Comparison of ENCODE assay signal across 8 cellular contexts in genomic region chr15:89129123-89129815, GRCh38. TPM values are rescaled to one million over a fixed set of nuclear protein-coding genes. Genes with fewer than 3 reads are reported as not detected.
DNase-seq lines count a peak whose midpoint lies in the region; ATAC-seq and TF ChIP-seq lines count a peak whose summit lies in the region.

No MANE protein-coding gene starts in this region.

- WGBS in GM23248 (ENCODE audit: low coverage in 1 of 2, low lambda C conversion rate in 2 of 2, missing lambda C conversion rate in 2 of 2), 2 experiments: 54 to 71% methylated on average over 3 of the region's 3 CpGs
- 69% methylated on average over 3 of the region's 3 CpGs for WGBS in right cardiac atrium

- H3K9me3 ChIP-seq in GM23248 (ENCODE audit: low read depth): no peaks in the 10 kb centered on the region
- no peaks in the 10 kb centered on the region for H3K9me3 ChIP-seq in Peyer's patch
- no peaks in the 10 kb centered on the region for H3K9me3 ChIP-seq in right cardiac atrium (ENCODE audit: control insufficient read depth, low read length)

- H4K20me1 ChIP-seq in GM23248 (ENCODE audit: insufficient read depth): no peaks in the 10 kb centered on the region

- H3F3A ChIP-seq in GM23248 (ENCODE audit: insufficient read depth): no peaks in the 10 kb centered on the region

- in situ Hi-C loops in GM23248 (cut with MboI): no loop called here

- TF ChIP-seq POLR2A in Peyer's patch (IDR thresholded peaks at IDR 0.05): no peak

- no peak overlapping the region for H3K9ac ChIP-seq in GM23248

- TF ChIP-seq CTCF in AG09319 (IDR thresholded peaks at IDR 0.05; ENCODE audit: low read depth, low read length) (peak; percentile 65), Peyer's patch (IDR thresholded peaks at IDR 0.05) (peak; percentile 33 to 82 (median 70))

- ATAC-seq in right cardiac atrium (no peak), HG03378 (IDR thresholded peaks at IDR 0.05; ENCODE audit: unreplicated experiment) (no peak)

- H3K4me2 ChIP-seq in GM23248 (ENCODE audit: unreplicated experiment): no peak overlapping the region

- DNase-seq in AG09319 (ENCODE audit: extremely low read depth, low read depth) (no peak), GM23248 (peak; percentile 55), Peyer's patch (peak; percentile 49 to 81 (median 74)), right cardiac atrium (peak in 2 of 3 donors; percentile 61 to 76), DMS153 treated with DMSO at 0.1 percent for 48 hours (lab: John Stamatoyannopoulos, UW; ENCODE audit: unreplicated experiment) (no peak)
- DNase-seq in activated naive CD4-positive, alpha-beta T cell (lab: John Stamatoyannopoulos, UW): peak in 3 of 4 experiments; percentile 22 to 57 (median 39)
- DNase-seq in stimulated activated CD4-positive, alpha-beta T cell treated with anti-CD3 and anti-CD28 coated beads, Interleukin-1b, Interleukin-23, amount 100 ng/mL, for 48 hours: peak; percentile 50

- H3K79me2 ChIP-seq in GM23248 (ENCODE audit: insufficient read depth): no peaks in the 10 kb centered on the region

- H3K4me3 ChIP-seq in GM23248 (no peak overlapping the region), Peyer's patch (no peak overlapping the region), right cardiac atrium (ENCODE audit: low read length) (no peak overlapping the region)

- no peaks in the 10 kb centered on the region for H3K36me3 ChIP-seq in GM23248 (ENCODE audit: low read depth)
- peaks cover 0 to 18% (median 0%) of the 10 kb centered on the region in 3 donors for H3K36me3 ChIP-seq in Peyer's patch

- H3K27me3 ChIP-seq in GM23248 (replicated peaks; ENCODE audit: insufficient read depth) (no peaks in the 10 kb centered on the region), Peyer's patch (no peaks in the 10 kb centered on the region), right cardiac atrium (ENCODE audit: control insufficient read depth, insufficient read depth) (no peaks in the 10 kb centered on the region)

- intact Hi-C loops in right cardiac atrium (cut with DNase I): no loop called here

- no peaks in the 10 kb centered on the region for H3K4me1 ChIP-seq in GM23248 (ENCODE audit: insufficient read depth)
- peaks cover 0 to 22% (median 0%) of the 10 kb centered on the region in 4 donors for H3K4me1 ChIP-seq in Peyer's patch
- H3K4me1 ChIP-seq in right cardiac atrium (ENCODE audit: control insufficient read depth, insufficient read depth, low read length): peaks cover 17% of the 10 kb centered on the region

- H3K9me2 ChIP-seq in GM23248 (ENCODE audit: insufficient read depth): no peaks in the 10 kb centered on the region

- H2AFZ ChIP-seq in GM23248: no peak overlapping the region

- H3K27ac ChIP-seq in GM23248 (no peak overlapping the region), Peyer's patch (peak overlapping the region in 2 of 4 donors; percentile 28 to 53), right cardiac atrium (ENCODE audit: low read length) (peak overlapping the region; percentile 30)

RNA-seq across cellular contexts. Expression of gene ABHD2, which starts 41.0 kb away (rescaled TPM):
- 24.2 and 28.7 TPM in 2 replicates for total RNA-seq in GM23248 (2014; rRNA removed; shearing (Covaris generic))
- polyA plus RNA-seq in GM23248 (2016; fragmentation: Nextera tagmentation; extraction: Ambion mirVana) (13.5 and 17.6 TPM in 2 replicates), right cardiac atrium (21.8 TPM)
- total RNA-seq in Peyer's patch (100 to 1,000 TPM in 3 of 4 donors, 10 to 100 TPM in 1; 75.9 to 190 (median 121) TPM), right cardiac atrium (100 to 1,000 TPM; 108 to 179 (median 114) TPM)

Comparison
In these comparisons a context has a peak if more than half of its experiments do, and no peak if none do; other contexts are left out.
1. DNase-seq: peak in GM23248 (single experiment), Peyer's patch (3 of 3), activated naive CD4-positive, alpha-beta T cell (3 of 4), right cardiac atrium (2 of 3) and stimulated activated CD4-positive, alpha-beta T cell treated with anti-CD3 and anti-CD28 coated beads, Interleukin-1b, Interleukin-23, amount 100 ng/mL, for 48 hours (single experiment); none in AG09319 (single experiment) and DMS153 treated with DMSO at 0.1 percent for 48 hours (single experiment).